Comparison of ENCODE assay signal across 15 cellular contexts in genomic region chr9:33416996-33417395, GRCh38. TPM values are rescaled to one million over a fixed set of nuclear protein-coding genes. Genes with fewer than 3 reads are reported as not detected.
DNase-seq lines count a peak whose midpoint lies in the region; ATAC-seq and TF ChIP-seq lines count a peak whose summit lies in the region.
"Had no signal": no experiment of that assay in that cellular context is flagged by ENCODE, and none has a peak within 500 bp of the region (broad histone marks: within the 10 kb centered on the region; RNA-seq: fewer than 3 reads in every experiment).

No MANE protein-coding gene starts in this region.

- peak in 4 of 5 donors; percentile 9 to 64 (median 38) for DNase-seq in CD8-positive, alpha-beta memory T cell
- DNase-seq in RWPE1 (ENCODE audit: low spot score), result no peak
- peak; percentile 24 for DNase-seq in activated T-cell treated with anti-CD3 and anti-CD28 coated beads for 4 hours
- DNase-seq in NCI-H2081 (lab: John Stamatoyannopoulos, UW), result no peak
- no peak for DNase-seq in HUDEP-2 (lab: John Stamatoyannopoulos, UW; ENCODE audit: unreplicated experiment in 76 of 76)
- DNase-seq in Right ventricle myocardium inferior (ENCODE audit: missing footprints), result no peak
- no peak for DNase-seq in GM03348 (ENCODE audit: low spot score)
- DNase-seq: GF-D8, KBM-7, NCI-H510A treated with DMSO at 0.1 percent for 48 hours had no signal

- ATAC-seq in Right ventricle myocardium inferior, result no peak
- ATAC-seq: natural killer cell treated with Interleukin-12 subunit alpha and Interleukin-12 subunit beta and Interleukin-15 and Interleukin-18, amount 100 ng/mL, for 72 hours; Panc1 had no signal

- no peaks in the 10 kb centered on the region for H3K9me3 ChIP-seq in CD8-positive, alpha-beta memory T cell (ENCODE audit: low read length)
- H3K9me3 ChIP-seq in esophagus (ENCODE audit: control insufficient read depth in 2 of 2, insufficient read depth in 1 of 2, low read depth in 1 of 2, low read length in 1 of 2), result no peaks in the 10 kb centered on the region

- no peak for TF ChIP-seq CTCF in RWPE1 (conservative IDR thresholded peaks at IDR 0.05; ENCODE audit: low read depth)

- peak overlapping the region; percentile 79 to 98 (median 96) for H3K27ac Mint-ChIP-seq in CD8-positive, alpha-beta memory T cell
- H3K27ac Mint-ChIP-seq: CD14-positive monocyte; natural killer cell treated with Interleukin-12 subunit alpha and Interleukin-12 subunit beta and Interleukin-15 and Interleukin-18, amount 100 ng/mL, for 72 hours had no signal

- H3K36me3 ChIP-seq in CD8-positive, alpha-beta memory T cell (ENCODE audit: insufficient read depth, low read length), result no peaks in the 10 kb centered on the region
- no peaks in the 10 kb centered on the region for H3K36me3 ChIP-seq in esophagus (ENCODE audit: control insufficient read depth in 2 of 2, insufficient read depth in 2 of 2, low read length in 1 of 2)

- peak overlapping the region; percentile 42 to 83 (median 70) for H3K4me3 Mint-ChIP-seq in CD8-positive, alpha-beta memory T cell
- H3K4me3 Mint-ChIP-seq: CD14-positive monocyte; natural killer cell treated with Interleukin-12 subunit alpha and Interleukin-12 subunit beta and Interleukin-15 and Interleukin-18, amount 100 ng/mL, for 72 hours had no signal

- CTCF ChIA-PET in CD8-positive, alpha-beta memory T cell (lab: Charles Lee), result interaction anchor here (1.0 to 9.7 kb wide), 10 partner anchors 13 to 56 kb away, joined by 3 to 105 read pairs (median 21); partner anchors contain the start of genes AQP3, AQP7 and NOL6
- CTCF ChIA-PET in RWPE1 (lab: Yijun Ruan, JAX), result interaction anchor here (0.6 to 2.4 kb wide), 3 partner anchors 9 to 48 kb away, joined by 3 to 6 read pairs (median 4); no protein-coding TSS in a partner anchor

- intact Hi-C loops in Right ventricle myocardium inferior (cut with DNase I), result loop anchor here (5.0 kb wide), 1 partner anchor 50 kb away; no protein-coding TSS in a partner anchor

- H3K4me1 Mint-ChIP-seq in CD8-positive, alpha-beta memory T cell, result peaks cover 43 to 57% (median 55%) of the 10 kb centered on the region in 3 donors
- H3K4me1 Mint-ChIP-seq: CD14-positive monocyte had no signal

- H3K27me3 ChIP-seq in CD8-positive, alpha-beta memory T cell (ENCODE audit: insufficient read depth, low read length, poor library complexity, severe bottlenecking), result no peaks in the 10 kb centered on the region
- H3K27me3 ChIP-seq in esophagus (ENCODE audit: control insufficient read depth in 1 of 2, insufficient read depth in 2 of 2, low read length in 2 of 2), result no peaks in the 10 kb centered on the region

- no peaks in the 10 kb centered on the region for H3K27me3 Mint-ChIP-seq in CD8-positive, alpha-beta memory T cell

- POLR2A ChIA-PET in CD8-positive, alpha-beta memory T cell (lab: Charles Lee), result interaction anchor here (1.6 kb wide), 1 partner anchor 56 kb away, joined by 5 read pairs; the partner anchor contains the start of gene NOL6
- POLR2A ChIA-PET in RWPE1 (lab: Yijun Ruan, JAX; ENCODE audit: low non-redundant PET), result no interaction called here

- H3K4me3 ChIP-seq in CD8-positive, alpha-beta memory T cell (ENCODE audit: low read length), result peak overlapping the region; percentile 26
- H3K4me3 ChIP-seq in esophagus (ENCODE audit: low read depth in 1 of 2, low read length in 2 of 2), result no peak overlapping the region

- 50 to 68% methylated on average over 5 of the region's 5 CpGs for WGBS in esophagus, 2 donors

- H3K27ac ChIP-seq in CD8-positive, alpha-beta memory T cell (ENCODE audit: low read depth, low read length), result no peak overlapping the region
- peak overlapping the region; percentile 77 for H3K27ac ChIP-seq in RWPE1
- H3K27ac ChIP-seq in esophagus (ENCODE audit: low read depth in 2 of 2, low read length in 1 of 2), result peak overlapping the region; percentile 94 to 98

- peaks cover 41% of the 10 kb centered on the region for H3K4me1 ChIP-seq in CD8-positive, alpha-beta memory T cell (ENCODE audit: insufficient read depth, low read length)
- peaks cover 3 to 39% of the 10 kb centered on the region in 2 donors for H3K4me1 ChIP-seq in esophagus (ENCODE audit: control insufficient read depth in 2 of 2, insufficient read depth in 2 of 2, low read length in 1 of 2)

- no peaks in the 10 kb centered on the region for H3K36me3 Mint-ChIP-seq in CD8-positive, alpha-beta memory T cell
- H3K36me3 Mint-ChIP-seq: CD14-positive monocyte; natural killer cell treated with Interleukin-12 subunit alpha and Interleukin-12 subunit beta and Interleukin-15 and Interleukin-18, amount 100 ng/mL, for 72 hours had no signal

- no peaks in the 10 kb centered on the region for H3K9me3 Mint-ChIP-seq in CD8-positive, alpha-beta memory T cell
- H3K9me3 Mint-ChIP-seq: CD14-positive monocyte; natural killer cell treated with Interleukin-12 subunit alpha and Interleukin-12 subunit beta and Interleukin-15 and Interleukin-18, amount 100 ng/mL, for 72 hours had no signal

RNA-seq across cellular contexts. Expression of gene AQP7, which starts 14.6 kb away (rescaled TPM):
- total RNA-seq in CD8-positive, alpha-beta memory T cell, result not detected
- not detected for polyA plus RNA-seq in CD8-positive, alpha-beta memory T cell
- 1 to 10 TPM in 1 of 2 donors, under 1 TPM in 1; 0.54 to 2.6 TPM for polyA plus RNA-seq in esophagus
- total RNA-seq in Right ventricle myocardium inferior, result 147 TPM
- total RNA-seq: H4; natural killer cell treated with Interleukin-12 subunit alpha and Interleukin-12 subunit beta and Interleukin-15 and Interleukin-18, amount 100 ng/mL, for 72 hours had no signal
- polyA plus RNA-seq: CD14-positive monocyte had no signal

RNA-seq across cellular contexts. Expression of gene AQP3, which starts 30.4 kb away (rescaled TPM):
- total RNA-seq in CD8-positive, alpha-beta memory T cell, result 1 to 10 TPM; 8.7 to 9.3 TPM
- polyA plus RNA-seq in CD8-positive, alpha-beta memory T cell, result 183 TPM
- polyA plus RNA-seq in esophagus, result 1,000 to 10,000 TPM in 1 of 2 donors, 100 to 1,000 TPM in 1; 933 to 1,009 TPM
- 16.3 TPM for total RNA-seq in Right ventricle myocardium inferior

RNA-seq across cellular contexts. Expression of gene NOL6, which starts 56.7 kb away (rescaled TPM):
- 10 to 100 TPM; 90.8 to 93.0 TPM for total RNA-seq in CD8-positive, alpha-beta memory T cell
- 19.8 TPM for polyA plus RNA-seq in CD8-positive, alpha-beta memory T cell
- 10 to 100 TPM; 25.2 to 29.2 TPM for polyA plus RNA-seq in esophagus
- 13.0 TPM for total RNA-seq in Right ventricle myocardium inferior

Comparison
In these comparisons a context has a peak if more than half of its experiments do, and no peak if none do; other contexts are left out.
1. DNase-seq: peak in CD8-positive, alpha-beta memory T cell (4 of 5) and activated T-cell treated with anti-CD3 and anti-CD28 coated beads for 4 hours (single experiment); none in RWPE1 (single experiment), NCI-H2081 (0 of 2), HUDEP-2 (0 of 76), Right ventricle myocardium inferior (single experiment) and GM03348 (single experiment).
2. RNA of gene AQP7, which starts 14.6 kb away (total RNA-seq): 147 TPM in Right ventricle myocardium inferior (single experiment); not detected in CD8-positive, alpha-beta memory T cell; every median in the first group is over 100 times any median in the second.